Comparison of ENCODE assay signal across 2 cellular contexts in genomic region chr20:62354811-62355341, GRCh38.
TF ChIP-seq lines count a peak whose summit lies in the region.

No MANE protein-coding gene starts in this region.

TF ChIP-seq in GM23338, 12 proteins besides CTCF, POLR2A, EP300 and RAD21:
- no peak for TF ChIP-seq ZNF114 (CRISPR knock-in tag; IDR thresholded peaks at IDR 0.05)

TF ChIP-seq in K562, 482 proteins besides CTCF, POLR2A, EP300 and RAD21:
- TF ChIP-seq PCBP1 (IDR thresholded peaks at IDR 0.05; ENCODE audit: low read depth, low read length, poor library complexity, severe bottlenecking) (no peak), RBFOX2 (IDR thresholded peaks at IDR 0.05; ENCODE audit: low read depth, low read length) (peak; percentile 18; the same call in 1 of the 2 replicates)
